Comparison of ENCODE assay signal across 16 cellular contexts in genomic region chr17:1270210-1271019, GRCh38. TPM values are rescaled to one million over a fixed set of nuclear protein-coding genes. Genes with fewer than 3 reads are reported as not detected.
DNase-seq lines count a peak whose midpoint lies in the region; ATAC-seq, FAIRE-seq and TF ChIP-seq lines count a peak whose summit lies in the region.
"Had no signal": no experiment of that assay in that cellular context is flagged by ENCODE, and none has a peak within 500 bp of the region (broad histone marks: within the 10 kb centered on the region; RNA-seq: fewer than 3 reads in every experiment).

Gene BHLHA9, plus strand, starts transcription at chr17:1270444. Its CDS starts 120 bp downstream, at chr17:1270564.

- no peak within 1 kb of the TSS for H2BK5ac ChIP-seq in H1 (ENCODE audit: low read depth, low read length)

- no peak within 1 kb of the TSS for H3K27ac ChIP-seq in H1 (ENCODE audit: low read depth, low read length)
- no peak within 1 kb of the TSS for H3K27ac ChIP-seq in psoas muscle

- H3K4ac ChIP-seq in H1 (replicated peaks; ENCODE audit: insufficient read length, low read depth, low read length) = no peak within 1 kb of the TSS

- no peaks in the 10 kb centered on the region for H3K36me3 ChIP-seq in H1 (ENCODE audit: control insufficient read depth in 2 of 4, insufficient read depth in 4 of 4, low read length in 3 of 4)
- H3K36me3 ChIP-seq in psoas muscle (ENCODE audit: insufficient read depth in 1 of 2, low read depth in 1 of 2) = no peaks in the 10 kb centered on the region
- H3K36me3 ChIP-seq: thyroid gland had no signal

- H3K4me3 ChIP-seq in H1 (ENCODE audit: extremely low read depth in 1 of 4, insufficient read depth in 2 of 4, low read depth in 3 of 4, low read length in 4 of 4) (peak within 1 kb of the TSS in 3 of 4 experiments; percentile 3 to 48 (median 16); a peak in 4 of 8 replicates), psoas muscle (peak within 1 kb of the TSS; percentile 4)

- H3K79me1 ChIP-seq in H1 (ENCODE audit: low read depth, low read length) = no peaks in the 10 kb centered on the region

- POLR2A ChIA-PET in T-cell (lab: Charles Lee) (no interaction called here), H1 (lab: Charles Lee; ENCODE audit: partially characterized antibody) (interaction anchor here (0.6 to 1.7 kb wide), 8 partner anchors 14 to 1033 kb away, joined by 3 to 5 read pairs (median 3); partner anchors contain the start of genes INPP5K, SMG6 and SRR)

- H2BK20ac ChIP-seq in H1 (ENCODE audit: low read length) = no peak within 1 kb of the TSS

- H2BK15ac ChIP-seq in H1 (ENCODE audit: low read length) = no peak within 1 kb of the TSS

- no peaks in the 10 kb centered on the region for H3K9me3 ChIP-seq in H1 (ENCODE audit: insufficient read depth in 2 of 2, low read depth in 1 of 2, low read length in 1 of 2)
- no peaks in the 10 kb centered on the region for H3K9me3 ChIP-seq in psoas muscle
- H3K9me3 ChIP-seq: thyroid gland had no signal

- no peak within 1 kb of the TSS for H2BK12ac ChIP-seq in H1 (ENCODE audit: low read depth, low read length)

- H3K27ac Mint-ChIP-seq in T-helper 1 cell treated with Interleukin-12 subunit alpha and Interleukin-12 subunit beta and Interleukin-4 antibody, amounts not matched to agents 30 μg/mL and 1 μg/mL, for 36 hours = no peak within 1 kb of the TSS
- no peak within 1 kb of the TSS for H3K27ac Mint-ChIP-seq in T-cell

- H3K4me2 ChIP-seq in H1 (ENCODE audit: insufficient read depth in 1 of 2, low read depth in 2 of 2, low read length in 2 of 2) = peak within 1 kb of the TSS; percentile 19 to 67

- ATAC-seq in T-cell (replicated peaks in 1 of 4) (no peak), psoas muscle (no peak), GM18868 (IDR thresholded peaks at IDR 0.05; ENCODE audit: unreplicated experiment) (no peak)

- TF ChIP-seq RAD21 in H1 (IDR thresholded peaks at IDR 0.05 in 1 of 2, conservative IDR thresholded peaks at IDR 0.05 in 1 of 2; ENCODE audit: low read depth in 2 of 2, low read length in 2 of 2) = no peak

- H3K4me3 Mint-ChIP-seq in T-helper 1 cell treated with Interleukin-12 subunit alpha and Interleukin-12 subunit beta and Interleukin-4 antibody, amounts not matched to agents 30 μg/mL and 1 μg/mL, for 36 hours = peak within 1 kb of the TSS; percentile 40
- H3K4me3 Mint-ChIP-seq in T-cell = peak within 1 kb of the TSS; percentile 82 to 94 (median 87)

- H3K23me2 ChIP-seq in H1 (ENCODE audit: low read depth, low read length) = peaks cover 7% of the 10 kb centered on the region; the same call in 1 of the 2 replicates

- H3K27me3 ChIP-seq in H1 (replicated peaks in 1 of 4; ENCODE audit: control insufficient read depth in 3 of 4, extremely low read depth in 1 of 4, insufficient read depth in 3 of 4, low read length in 3 of 4) (peaks cover 3 to 30% (median 16%) of the 10 kb centered on the region in 4 experiments; a peak in 6 of 7 replicates), psoas muscle (ENCODE audit: insufficient read depth in 3 of 3, low read length in 2 of 3) (peaks cover 3 to 40% (median 6%) of the 10 kb centered on the region in 3 donors)
- H3K27me3 ChIP-seq: thyroid gland had no signal

- peak within 1 kb of the TSS in 1 of 4 experiments; percentile 13; a peak in 1 of 7 replicates for H3K9ac ChIP-seq in H1 (replicated peaks in 1 of 4; ENCODE audit: extremely low read depth in 1 of 4, low read depth in 3 of 4, low read length in 3 of 4)

- peaks cover 10% of the 10 kb centered on the region for H3K4me1 Mint-ChIP-seq in T-helper 1 cell treated with Interleukin-12 subunit alpha and Interleukin-12 subunit beta and Interleukin-4 antibody, amounts not matched to agents 30 μg/mL and 1 μg/mL, for 36 hours (ENCODE audit: low read depth)
- H3K4me1 Mint-ChIP-seq in T-cell = peaks cover 12 to 20% (median 20%) of the 10 kb centered on the region in 3 donors

- no peak within 1 kb of the TSS; the same call in 1 of the 2 replicates for H3K18ac ChIP-seq in H1 (ENCODE audit: extremely low read depth, low read length)

- no peaks in the 10 kb centered on the region for H3K9me3 Mint-ChIP-seq in T-helper 1 cell treated with Interleukin-12 subunit alpha and Interleukin-12 subunit beta and Interleukin-4 antibody, amounts not matched to agents 30 μg/mL and 1 μg/mL, for 36 hours
- H3K9me3 Mint-ChIP-seq in T-cell = no peaks in the 10 kb centered on the region

- H4K8ac ChIP-seq in H1 (ENCODE audit: extremely low read depth, insufficient read depth, low read length) = peak within 1 kb of the TSS; percentile 63; the same call in 1 of the 2 replicates

- intact Hi-C loops in psoas muscle (cut with DNase I) = no loop called here

- peaks cover 61% of the 10 kb centered on the region for H3K27me3 Mint-ChIP-seq in T-helper 1 cell treated with Interleukin-12 subunit alpha and Interleukin-12 subunit beta and Interleukin-4 antibody, amounts not matched to agents 30 μg/mL and 1 μg/mL, for 36 hours (ENCODE audit: low read depth)
- H3K27me3 Mint-ChIP-seq in T-cell = peaks cover 10 to 29% of the 10 kb centered on the region in 2 donors

- H4K91ac ChIP-seq in H1 (replicated peaks; ENCODE audit: insufficient read length, low read length) = no peak within 1 kb of the TSS

- peaks cover 0 to 9% (median 4%) of the 10 kb centered on the region in 4 experiments; a peak in 4 of 7 replicates for H3K4me1 ChIP-seq in H1 (replicated peaks in 1 of 4; ENCODE audit: control insufficient read depth in 3 of 4, insufficient read depth in 4 of 4, low read length in 3 of 4)
- H3K4me1 ChIP-seq in psoas muscle = no peaks in the 10 kb centered on the region

- H3K23ac ChIP-seq in H1 (ENCODE audit: insufficient read length) = no peak within 1 kb of the TSS

- H4K20me1 ChIP-seq in H1 (replicated peaks in 1 of 2; ENCODE audit: control insufficient read depth in 1 of 2, insufficient read depth in 2 of 2, low read length in 2 of 2) = peaks cover 0 to under 1% of the 10 kb centered on the region in 2 experiments

- CTCF ChIA-PET in T-cell (lab: Charles Lee) = no interaction called here
- CTCF ChIA-PET in H1 (lab: Charles Lee; ENCODE audit: partially characterized antibody) = interaction anchor here (0.5 to 3.8 kb wide), 6 partner anchors 10 to 64 kb away, joined by 3 to 17 read pairs (median 4); no protein-coding TSS in a partner anchor

- H2AFZ ChIP-seq in H1 (ENCODE audit: low read length) = peak within 1 kb of the TSS; percentile 98

- H2BK120ac ChIP-seq in H1 (replicated peaks; ENCODE audit: low read depth, low read length) = no peak within 1 kb of the TSS

- H3K36me3 Mint-ChIP-seq in T-helper 1 cell treated with Interleukin-12 subunit alpha and Interleukin-12 subunit beta and Interleukin-4 antibody, amounts not matched to agents 30 μg/mL and 1 μg/mL, for 36 hours (ENCODE audit: low read depth) = no peaks in the 10 kb centered on the region
- no peaks in the 10 kb centered on the region for H3K36me3 Mint-ChIP-seq in T-cell

- TF ChIP-seq CTCF in H1 (IDR thresholded peaks at IDR 0.05; ENCODE audit: control extremely low read depth in 1 of 3, insufficient read depth in 1 of 3, low read depth in 1 of 3, low read length in 3 of 3) (no peak), psoas muscle (IDR thresholded peaks at IDR 0.05) (no peak)

- no peak for TF ChIP-seq EP300 in H1 (IDR thresholded peaks at IDR 0.05; ENCODE audit: borderline replicate concordance in 1 of 2, low read depth in 2 of 2, low read length in 2 of 2)

- no peak for FAIRE-seq in H1 (lab: Jason Lieb, UNC)

- TF ChIP-seq POLR2A in H1 (IDR thresholded peaks at IDR 0.05; ENCODE audit: control extremely low read depth in 1 of 2, low read depth in 2 of 2, low read length in 2 of 2) = no peak

- DNase-seq in T-helper 1 cell (no peak), T-cell (no peak), H1 (ENCODE audit: low read depth in 1 of 2, low spot score in 2 of 2) (no peak), psoas muscle (no peak), NCI-H2196 treated with DMSO at 0.1 percent for 48 hours (lab: John Stamatoyannopoulos, UW; ENCODE audit: unreplicated experiment) (no peak), DMS79 (lab: John Stamatoyannopoulos, UW) (no peak)
- DNase-seq: activated effector memory CD4-positive, alpha-beta T cell treated with anti-CD3 and anti-CD28 coated beads, Interleukin-2, amount 50 U/mL, for 16 hours; DMS 273 treated with DMSO at 0.1 percent for 48 hours; GOT3; NCI-H1048; SHP77; thyroid gland had no signal

- WGBS in H1 (ENCODE audit: extremely low coverage in 1 of 2, insufficient coverage in 1 of 2, insufficient read length in 1 of 2, insufficient replicate concordance in 2 of 2, low coverage in 1 of 2, low lambda C conversion rate in 2 of 2, missing lambda C conversion rate in 1 of 2), 2 experiments = 36% methylated on average over 32 of the region's 91 CpGs; no CpG with 5 or more reads in 1 of the 2 experiments
- WGBS in psoas muscle, 3 donors = 13 to 20% (median 15%) methylated on average over 45 to 91 of the region's 91 CpGs

- H3K56ac ChIP-seq in H1 (replicated peaks; ENCODE audit: insufficient read length, low read depth, low read length) = no peak within 1 kb of the TSS

- H3K79me2 ChIP-seq in H1 (ENCODE audit: control insufficient read depth in 1 of 2, insufficient read depth in 2 of 2, low read length in 2 of 2) = no peaks in the 10 kb centered on the region

- no peak within 1 kb of the TSS for H3K14ac ChIP-seq in H1 (ENCODE audit: insufficient read length)

- H2AK5ac ChIP-seq in H1 (ENCODE audit: low read depth, low read length) = no peak within 1 kb of the TSS

- H4K5ac ChIP-seq in H1 (ENCODE audit: insufficient read length, low read depth, low read length) = no peak within 1 kb of the TSS

TF ChIP-seq in H1, 55 proteins besides CTCF, POLR2A, EP300 and RAD21 (continues in another document):
- no peak for TF ChIP-seq SIRT6 (IDR thresholded peaks at IDR 0.05; ENCODE audit: low read length)
- no peak for TF ChIP-seq EGR1 (IDR thresholded peaks at IDR 0.05; ENCODE audit: borderline replicate concordance, low read depth, low read length)
- no peak for TF ChIP-seq YY1 (IDR thresholded peaks at IDR 0.05; ENCODE audit: low read depth, low read length)
- peak; percentile 72 for TF ChIP-seq GABPA (IDR thresholded peaks at IDR 0.05; ENCODE audit: borderline replicate concordance, insufficient read depth, low read length)
- no peak for TF ChIP-seq CTBP2 (IDR thresholded peaks at IDR 0.05; ENCODE audit: borderline replicate concordance, insufficient read depth, insufficient read length, low read length)

RNA-seq across cellular contexts. Expression of gene BHLHA9, which starts in this region (rescaled TPM):
- total RNA-seq in T-cell (not detected), psoas muscle (not detected)
- total RNA-seq in H1 (2021; fragmentation: NEBNext Ultra II Directional; extraction: Animal tissue kit (Norgen Biotek cat#: 25700)) = 0.34 TPM in 1 of 2 replicates, not detected in the other
- polyA plus RNA-seq in H1 (2011; rRNA removed) (0.29 and 0.36 TPM in 2 replicates), psoas muscle (not detected)
- 0.67 TPM for polyA plus RNA-seq in H1 (2011; cell fraction: cytosol; rRNA removed)
- 0.76 TPM for polyA plus RNA-seq in H1 (2011; cell fraction: nucleus; rRNA removed)
- polyA plus RNA-seq in H1 (2012, experiment 1 of 2) = 0.25 to 0.66 TPM (median 0.49 TPM) in 4 replicates
- polyA plus RNA-seq in H1 (2012, experiment 2 of 2) = not detected
- polyA plus RNA-seq in H1 (2013, experiment 1 of 2) = 0.06 TPM
- polyA plus RNA-seq in H1 (2013, experiment 2 of 2) = not detected
- not detected in 2 replicates for polyA minus RNA-seq in H1 (2011; rRNA and poly(A)+ RNA removed)
- polyA minus RNA-seq in H1 (2011; cell fraction: cytosol; rRNA and poly(A)+ RNA removed) = 1.8 TPM
- not detected for polyA minus RNA-seq in H1 (2011; cell fraction: nucleus; rRNA and poly(A)+ RNA removed)
- total RNA-seq: A172, thyroid gland had no signal
- polyA plus RNA-seq: neural cell had no signal
